13 cellular contexts compared by ENCODE assay signal in genomic region chr14:49939884-49940510, GRCh38. TPM values are rescaled to one million over a fixed set of nuclear protein-coding genes. Genes with fewer than 3 reads are reported as not detected.
DNase-seq lines count a peak whose midpoint lies in the region; ATAC-seq and TF ChIP-seq lines count a peak whose summit lies in the region.
"Had no signal": no experiment of that assay in that cellular context is flagged by ENCODE, and none has a peak within 500 bp of the region (broad histone marks: within the 10 kb centered on the region; RNA-seq: fewer than 3 reads in every experiment).

No MANE protein-coding gene starts in this region.

- ATAC-seq in CD8-positive, alpha-beta T cell = no peak
- no peak for ATAC-seq in activated naive CD8-positive, alpha-beta T cell treated with anti-CD3 and anti-CD28 coated beads, Interleukin-2, amount 50 U/mL, for 24 hours
- no peak for ATAC-seq in naive thymus-derived CD4-positive, alpha-beta T cell
- ATAC-seq in GM19324 (IDR thresholded peaks at IDR 0.05; ENCODE audit: low FRiP score, unreplicated experiment) = no peak
- ATAC-seq in GM18498 (IDR thresholded peaks at IDR 0.05; ENCODE audit: unreplicated experiment) = no peak
- ATAC-seq in GM18861 (IDR thresholded peaks at IDR 0.05; ENCODE audit: unreplicated experiment) = no peak
- ATAC-seq: activated CD4-positive, CD25-positive, alpha-beta regulatory T cell treated with anti-CD3 and anti-CD28 coated beads, Interleukin-2, amount 50 U/mL, for 24 hours; HCT116; SK-N-SH treated with all-trans-retinoic acid at 6 μM for 48 hours had no signal

- H3K9me3 Mint-ChIP-seq in CD8-positive, alpha-beta T cell = peaks cover 3% of the 10 kb centered on the region
- peaks cover 32% of the 10 kb centered on the region for H3K9me3 Mint-ChIP-seq in activated naive CD8-positive, alpha-beta T cell treated with anti-CD3 and anti-CD28 coated beads, Interleukin-2, amount 50 U/mL, for 24 hours
- H3K9me3 Mint-ChIP-seq in naive thymus-derived CD4-positive, alpha-beta T cell = peaks cover 2 to 31% (median 12%) of the 10 kb centered on the region in 11 donors

- no peak overlapping the region for H3K4me3 ChIP-seq in CD8-positive, alpha-beta T cell (ENCODE audit: low read depth, low read length)
- H3K4me3 ChIP-seq in naive thymus-derived CD4-positive, alpha-beta T cell (ENCODE audit: low read length) = peak overlapping the region; percentile 24
- H3K4me3 ChIP-seq: ovary had no signal

- no peaks in the 10 kb centered on the region for H3K27me3 Mint-ChIP-seq in CD8-positive, alpha-beta T cell (ENCODE audit: low read depth)
- no peaks in the 10 kb centered on the region for H3K27me3 Mint-ChIP-seq in activated naive CD8-positive, alpha-beta T cell treated with anti-CD3 and anti-CD28 coated beads, Interleukin-2, amount 50 U/mL, for 24 hours
- H3K27me3 Mint-ChIP-seq in naive thymus-derived CD4-positive, alpha-beta T cell = no peaks in the 10 kb centered on the region

- H3K27ac ChIP-seq in CD8-positive, alpha-beta T cell (ENCODE audit: low read depth, low read length) = no peak overlapping the region
- H3K27ac ChIP-seq in KOPT-K1 (ENCODE audit: low read depth, low read length, poor library complexity, severe bottlenecking) = peak overlapping the region; percentile 17
- H3K27ac ChIP-seq in naive thymus-derived CD4-positive, alpha-beta T cell (ENCODE audit: low read depth, low read length) = peak overlapping the region; percentile 39
- H3K27ac ChIP-seq: ovary had no signal

- H3K36me3 ChIP-seq in CD8-positive, alpha-beta T cell (ENCODE audit: insufficient read depth, low read length) = no peaks in the 10 kb centered on the region
- no peaks in the 10 kb centered on the region for H3K36me3 ChIP-seq in KOPT-K1 (ENCODE audit: insufficient read depth, low read length)
- H3K36me3 ChIP-seq in naive thymus-derived CD4-positive, alpha-beta T cell (ENCODE audit: control insufficient read depth in 2 of 3, insufficient read depth in 3 of 3, low read length in 3 of 3) = no peaks in the 10 kb centered on the region
- H3K36me3 ChIP-seq: ovary had no signal

- H3K4me1 ChIP-seq in CD8-positive, alpha-beta T cell (ENCODE audit: insufficient read depth, low read length) = peaks cover 33% of the 10 kb centered on the region
- H3K4me1 ChIP-seq in naive thymus-derived CD4-positive, alpha-beta T cell (ENCODE audit: control insufficient read depth in 2 of 2, insufficient read depth in 2 of 2, low read length in 2 of 2) = peaks cover 22 to 27% of the 10 kb centered on the region in 2 donors

- peaks cover 4% of the 10 kb centered on the region for H3K36me3 Mint-ChIP-seq in CD8-positive, alpha-beta T cell
- peaks cover 31% of the 10 kb centered on the region for H3K36me3 Mint-ChIP-seq in activated naive CD8-positive, alpha-beta T cell treated with anti-CD3 and anti-CD28 coated beads, Interleukin-2, amount 50 U/mL, for 24 hours (ENCODE audit: low read depth)
- H3K36me3 Mint-ChIP-seq in naive thymus-derived CD4-positive, alpha-beta T cell = peaks cover 12 to 43% (median 20%) of the 10 kb centered on the region in 5 donors

- POLR2A ChIA-PET in CD8-positive, alpha-beta T cell (lab: Charles Lee) = interaction anchor here (0.6 to 2.7 kb wide), 12 partner anchors 12 to 172 kb away, joined by 3 to 11 read pairs (median 4); partner anchors contain the start of genes ARF6 and KLHDC2
- POLR2A ChIA-PET in naive thymus-derived CD4-positive, alpha-beta T cell (lab: Charles Lee) = interaction anchor here (0.6 to 16.2 kb wide), 18 partner anchors 9 to 122 kb away, joined by 3 to 214 read pairs (median 3); partner anchors contain the start of gene ARF6

- no peaks in the 10 kb centered on the region for H3K9me3 ChIP-seq in CD8-positive, alpha-beta T cell (ENCODE audit: low read length)
- H3K9me3 ChIP-seq in KOPT-K1 (ENCODE audit: insufficient read depth, low read length, poor library complexity, severe bottlenecking) = peaks cover 19% of the 10 kb centered on the region
- H3K9me3 ChIP-seq in naive thymus-derived CD4-positive, alpha-beta T cell (ENCODE audit: control insufficient read depth in 2 of 3, low read length in 3 of 3) = no peaks in the 10 kb centered on the region
- H3K9me3 ChIP-seq: ovary had no signal

- no peak for DNase-seq in CD8-positive, alpha-beta T cell
- no peak for DNase-seq in activated naive CD8-positive, alpha-beta T cell treated with anti-CD3 and anti-CD28 coated beads, Interleukin-2, amount 50 U/mL, for 24 hours
- DNase-seq in naive thymus-derived CD4-positive, alpha-beta T cell = no peak
- no peak for DNase-seq in anterior cingulate cortex (lab: John Stamatoyannopoulos, UW)
- DNase-seq: Calu3, ovary had no signal

- H3K4me1 Mint-ChIP-seq in CD8-positive, alpha-beta T cell (ENCODE audit: low read depth) = peaks cover 50% of the 10 kb centered on the region
- peaks cover 41% of the 10 kb centered on the region for H3K4me1 Mint-ChIP-seq in activated naive CD8-positive, alpha-beta T cell treated with anti-CD3 and anti-CD28 coated beads, Interleukin-2, amount 50 U/mL, for 24 hours
- H3K4me1 Mint-ChIP-seq in naive thymus-derived CD4-positive, alpha-beta T cell = peaks cover 14 to 61% (median 50%) of the 10 kb centered on the region in 7 donors

- H3K27ac Mint-ChIP-seq in CD8-positive, alpha-beta T cell = peak overlapping the region; percentile 86
- peak overlapping the region; percentile 33 for H3K27ac Mint-ChIP-seq in activated naive CD8-positive, alpha-beta T cell treated with anti-CD3 and anti-CD28 coated beads, Interleukin-2, amount 50 U/mL, for 24 hours
- peak overlapping the region in 8 of 9 donors; percentile 56 to 90 (median 85) for H3K27ac Mint-ChIP-seq in naive thymus-derived CD4-positive, alpha-beta T cell

- intact Hi-C loops in CD8-positive, alpha-beta T cell (cut with DNase I, micrococcal nuclease) = loop anchor here in 1 of 2 experiments (2.0 kb wide), 1 partner anchor 41 kb away; no protein-coding TSS in a partner anchor
- intact Hi-C loops in naive thymus-derived CD4-positive, alpha-beta T cell (cut with micrococcal nuclease) = loop anchor here (2.0 kb wide), 4 partner anchors 13 to 47 kb away; partner anchors contain the start of gene ARF6 (in 1 of the 2)

- peak overlapping the region; percentile 58 for H3K4me3 Mint-ChIP-seq in CD8-positive, alpha-beta T cell
- H3K4me3 Mint-ChIP-seq in activated naive CD8-positive, alpha-beta T cell treated with anti-CD3 and anti-CD28 coated beads, Interleukin-2, amount 50 U/mL, for 24 hours = no peak overlapping the region
- H3K4me3 Mint-ChIP-seq in naive thymus-derived CD4-positive, alpha-beta T cell = peak overlapping the region; percentile 44 to 71 (median 58)

- CTCF ChIA-PET in CD8-positive, alpha-beta T cell (lab: Charles Lee) = interaction anchor here (0.8 to 1.9 kb wide), 10 partner anchors 23 to 174 kb away, joined by 3 to 7 read pairs (median 4); partner anchors contain the start of gene NEMF
- CTCF ChIA-PET in naive thymus-derived CD4-positive, alpha-beta T cell (lab: Charles Lee) = interaction anchor here (0.6 to 2.2 kb wide), 11 partner anchors 13 to 122 kb away, joined by 3 to 9 read pairs (median 3); partner anchors contain the start of gene NEMF

- no peaks in the 10 kb centered on the region for H3K27me3 ChIP-seq in CD8-positive, alpha-beta T cell (ENCODE audit: insufficient read depth, low read length)
- no peaks in the 10 kb centered on the region for H3K27me3 ChIP-seq in naive thymus-derived CD4-positive, alpha-beta T cell (ENCODE audit: control insufficient read depth in 2 of 2, insufficient read depth in 2 of 2, low read length in 2 of 2)
- H3K27me3 ChIP-seq: ovary had no signal

- no peak for TF ChIP-seq CTCF in CD8-positive, alpha-beta T cell (IDR thresholded peaks at IDR 0.05)

RNA-seq across cellular contexts. Expression of gene ARF6, which starts 47.1 kb away (rescaled TPM):
- 10 to 100 TPM; 60.9 to 62.5 TPM for total RNA-seq in CD8-positive, alpha-beta T cell
- total RNA-seq in naive thymus-derived CD4-positive, alpha-beta T cell = 100 to 1,000 TPM in 1 of 5 experiments, 10 to 100 TPM in 4; 61.9 to 173 (median 77.6) TPM
- polyA plus RNA-seq in naive thymus-derived CD4-positive, alpha-beta T cell = 100 to 1,000 TPM in 1 of 2 donors, 10 to 100 TPM in 1; 90.6 to 105 TPM

Comparison
In these comparisons a context has a peak if more than half of its experiments do, and no peak if none do; other contexts are left out.
1. H3K27ac Mint-ChIP-seq: peak in every context shown above with its lines; median percentile 86 in CD8-positive, alpha-beta T cell; 85 in naive thymus-derived CD4-positive, alpha-beta T cell; 33 in activated naive CD8-positive, alpha-beta T cell treated with anti-CD3 and anti-CD28 coated beads, Interleukin-2, amount 50 U/mL, for 24 hours.